Comparison of ENCODE assay signal across 12 cellular contexts in the genomic region with DNA sequence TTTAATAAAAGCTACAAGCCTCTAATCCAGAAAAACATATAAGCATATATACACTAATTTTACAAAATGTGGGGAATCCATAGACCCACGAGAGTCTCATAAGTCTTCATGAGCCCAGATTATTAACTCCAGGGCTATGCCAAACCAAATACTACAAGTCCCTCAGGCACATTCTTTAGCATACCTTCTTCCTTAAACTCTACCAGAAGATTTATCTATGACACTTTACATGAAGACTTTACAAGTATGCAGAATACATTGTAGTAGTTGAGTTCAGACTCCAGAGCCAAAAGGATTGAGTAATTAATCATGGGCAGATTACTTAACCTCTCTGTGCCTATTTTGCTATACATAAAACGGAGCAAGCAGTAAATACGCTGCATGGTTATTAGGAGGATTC.
DNase-seq lines count a peak whose midpoint lies in the region; ATAC-seq, FAIRE-seq and TF ChIP-seq lines count a peak whose summit lies in the region.
"Had no signal": no experiment of that assay in that cellular context is flagged by ENCODE, and none has a peak within 500 bp of the region (broad histone marks: within the 10 kb centered on the region; RNA-seq: fewer than 3 reads in every experiment).

No MANE protein-coding gene starts in this region.

- no peak for FAIRE-seq in astrocyte (lab: Jason Lieb, UNC)
- FAIRE-seq: GM12878, GM18507, H54 had no signal

- H3K9me3 Mint-ChIP-seq in astrocyte (ENCODE audit: unreplicated experiment), result peaks cover 1% of the 10 kb centered on the region

- H3K9ac ChIP-seq in astrocyte (ENCODE audit: low read length), result no peak overlapping the region
- H3K9ac ChIP-seq: GM23248 had no signal

- H3K4me3 Mint-ChIP-seq in astrocyte (ENCODE audit: unreplicated experiment), result no peak overlapping the region

- H3K36me3 Mint-ChIP-seq in astrocyte (ENCODE audit: low read depth, unreplicated experiment), result no peaks in the 10 kb centered on the region

- H3K27ac ChIP-seq in astrocyte (ENCODE audit: low read depth, low read length) (no peak overlapping the region), epithelial cell of prostate (no peak overlapping the region), suprapubic skin (no peak overlapping the region)
- H3K27ac ChIP-seq: GM23248 had no signal

- H3K27me3 Mint-ChIP-seq in astrocyte (ENCODE audit: low read depth, unreplicated experiment), result no peaks in the 10 kb centered on the region

- no peak overlapping the region for H3K4me2 ChIP-seq in astrocyte (ENCODE audit: low read length)

- H3K36me3 ChIP-seq in astrocyte (ENCODE audit: insufficient read depth, low read length) (no peaks in the 10 kb centered on the region), suprapubic skin (no peaks in the 10 kb centered on the region)

- no peak for DNase-seq in HEK293T (ENCODE audit: extremely low spot score)
- DNase-seq in astrocyte (ENCODE audit: low read depth), result peak; percentile 4
- DNase-seq in epithelial cell of prostate (ENCODE audit: low read depth, low spot score), result peak; percentile 33
- DNase-seq in suprapubic skin (ENCODE audit: low spot score in 2 of 2), result no peak
- DNase-seq in 8988T, result no peak
- DNase-seq: DMS53, GM23248 had no signal

- H2AFZ ChIP-seq in astrocyte (ENCODE audit: low read depth, low read length), result no peak overlapping the region
- H2AFZ ChIP-seq: GM23248 had no signal

- CTCF ChIA-PET in HEK293T (lab: Yijun Ruan, JAX), result interaction anchor here (0.6 kb wide), 1 partner anchor 618 kb away, joined by 3 read pairs; no protein-coding TSS in a partner anchor

- H3K27me3 ChIP-seq in astrocyte (ENCODE audit: insufficient read depth, low read length), result no peaks in the 10 kb centered on the region
- no peaks in the 10 kb centered on the region for H3K27me3 ChIP-seq in suprapubic skin

- POLR2A ChIA-PET in HEK293T (lab: Yijun Ruan, JAX), result no interaction called here

- no peak for TF ChIP-seq CTCF in astrocyte (IDR thresholded peaks at IDR 0.05; ENCODE audit: insufficient read depth, low read depth, low read length)
- no peak for TF ChIP-seq CTCF in suprapubic skin (IDR thresholded peaks at IDR 0.05)

- H3K79me2 ChIP-seq in astrocyte (ENCODE audit: insufficient read depth, low read length), result no peaks in the 10 kb centered on the region

- no peak for ATAC-seq in GM19452 (IDR thresholded peaks at IDR 0.05; ENCODE audit: unreplicated experiment)
- ATAC-seq: GM12878, HCT116 had no signal

- H4K20me1 ChIP-seq in astrocyte (ENCODE audit: insufficient read depth, low read length), result no peaks in the 10 kb centered on the region

- H3K4me1 ChIP-seq in astrocyte (ENCODE audit: insufficient read depth, low read length), result no peaks in the 10 kb centered on the region
- no peaks in the 10 kb centered on the region for H3K4me1 ChIP-seq in suprapubic skin

- H3K4me3 ChIP-seq in astrocyte (ENCODE audit: insufficient read depth, low read depth, low read length), result no peak overlapping the region
- no peak overlapping the region for H3K4me3 ChIP-seq in suprapubic skin
- H3K4me3 ChIP-seq: GM12878, GM23248 had no signal

- H3K9me3 ChIP-seq in astrocyte (ENCODE audit: insufficient read depth, low read depth, low read length) (no peaks in the 10 kb centered on the region), suprapubic skin (no peaks in the 10 kb centered on the region)

- WGBS in suprapubic skin, result 49% methylated on average over 3 of the region's 3 CpGs

- TF ChIP-seq POLR2A in suprapubic skin (IDR thresholded peaks at IDR 0.05), result no peak

- no peaks in the 10 kb centered on the region for H3K4me1 Mint-ChIP-seq in astrocyte (ENCODE audit: low read depth, unreplicated experiment)

- TF ChIP-seq EP300 in suprapubic skin (IDR thresholded peaks at IDR 0.05), result no peak

- no peak overlapping the region for H3K27ac Mint-ChIP-seq in astrocyte (ENCODE audit: unreplicated experiment)

TF ChIP-seq in HEK293T, 16 proteins besides CTCF, POLR2A, EP300 and RAD21:
- TF ChIP-seq, protein P1, sequence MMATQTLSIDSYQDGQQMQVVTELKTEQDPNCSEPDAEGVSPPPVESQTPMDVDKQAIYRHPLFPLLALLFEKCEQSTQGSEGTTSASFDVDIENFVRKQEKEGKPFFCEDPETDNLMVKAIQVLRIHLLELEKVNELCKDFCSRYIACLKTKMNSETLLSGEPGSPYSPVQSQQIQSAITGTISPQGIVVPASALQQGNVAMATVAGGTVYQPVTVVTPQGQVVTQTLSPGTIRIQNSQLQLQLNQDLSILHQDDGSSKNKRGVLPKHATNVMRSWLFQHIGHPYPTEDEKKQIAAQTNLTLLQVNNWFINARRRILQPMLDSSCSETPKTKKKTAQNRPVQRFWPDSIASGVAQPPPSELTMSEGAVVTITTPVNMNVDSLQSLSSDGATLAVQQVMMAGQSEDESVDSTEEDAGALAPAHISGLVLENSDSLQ (IDR thresholded peaks at IDR 0.05), result peak; percentile 14; the same call in 1 of the 2 replicates
- TF ChIP-seq TARDBP (IDR thresholded peaks at IDR 0.05), result no peak

Comparison
In these comparisons a context has a peak if more than half of its experiments do, and no peak if none do; other contexts are left out.
1. DNase-seq: peak in astrocyte (single experiment) and epithelial cell of prostate (single experiment); none in HEK293T (single experiment), suprapubic skin (0 of 2) and 8988T (single experiment).